1 cellular context compared by ENCODE assay signal in genomic region chrX:13711141-13711540, GRCh38.
TF ChIP-seq lines count a peak whose summit lies in the region.

No MANE protein-coding gene starts in this region.

TF ChIP-seq in GM12878, 131 proteins besides CTCF, POLR2A, EP300 and RAD21:
- 0 out of 2 replicates have a peak, but pooled peaks have one; percentile 18 for TF ChIP-seq BACH1 (IDR thresholded peaks at IDR 0.05; ENCODE audit: borderline replicate concordance)
- no peak for TF ChIP-seq CBFB (IDR thresholded peaks at IDR 0.05; ENCODE audit: low read depth)
